22 cellular contexts compared by ENCODE assay signal in the genomic region with DNA sequence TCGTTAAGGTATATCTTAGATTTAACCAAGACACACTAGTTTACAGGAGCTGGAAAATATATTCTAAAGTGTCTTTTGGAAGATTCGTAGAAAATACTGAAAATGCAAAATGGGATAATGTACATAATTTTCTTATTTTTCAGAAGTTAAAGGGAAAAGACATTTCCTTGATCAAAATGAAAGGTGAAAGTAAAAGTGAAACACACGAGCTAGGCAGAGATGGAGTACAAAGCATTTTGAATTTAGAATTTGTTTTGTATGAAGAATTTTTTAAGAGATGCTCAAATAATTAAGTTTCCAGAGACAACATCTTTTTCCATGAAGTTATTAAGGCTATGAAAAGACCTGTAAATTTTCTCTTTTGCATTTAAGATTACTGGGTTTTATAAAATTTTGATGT.
"Had no signal": no experiment of that assay in that cellular context is flagged by ENCODE, and none has a peak within 500 bp of the region (broad histone marks: within the 10 kb centered on the region; RNA-seq: fewer than 3 reads in every experiment).

No MANE protein-coding gene starts in this region.

- H3K9me3 ChIP-seq: esophagus muscularis mucosa, gastrocnemius medialis, psoas muscle, thoracic aorta, upper lobe of left lung had no signal

- H3K4me1 ChIP-seq: esophagus muscularis mucosa, gastrocnemius medialis, left ventricle myocardium inferior, psoas muscle, upper lobe of left lung had no signal

- H3K4me3 Mint-ChIP-seq: activated naive CD4-positive, alpha-beta T cell treated with anti-CD3 and anti-CD28 coated beads, Interleukin-2, amount 10 ng/mL, durations not matched to agents 7 days and 5 days; activated T-cell treated with anti-CD3 and anti-CD28 coated beads, Interleukin-2, amount 50 U/mL, for 24 hours; mesothelial cell of epicardium; naive thymus-derived CD8-positive, alpha-beta T cell had no signal

- H3K36me3 ChIP-seq: esophagus muscularis mucosa, gastrocnemius medialis, left ventricle myocardium inferior, thoracic aorta, upper lobe of left lung, WERI-Rb-1 had no signal

- H3K27me3 Mint-ChIP-seq: activated naive CD4-positive, alpha-beta T cell treated with anti-CD3 and anti-CD28 coated beads, Interleukin-2, amount 10 ng/mL, durations not matched to agents 7 days and 5 days; activated T-cell treated with anti-CD3 and anti-CD28 coated beads, Interleukin-2, amount 50 U/mL, for 24 hours; naive thymus-derived CD8-positive, alpha-beta T cell had no signal

- H3K4me1 Mint-ChIP-seq: activated naive CD4-positive, alpha-beta T cell treated with anti-CD3 and anti-CD28 coated beads, Interleukin-2, amount 10 ng/mL, durations not matched to agents 7 days and 5 days; mesothelial cell of epicardium; naive thymus-derived CD8-positive, alpha-beta T cell had no signal

- ATAC-seq: gastrocnemius medialis; naive thymus-derived CD8-positive, alpha-beta T cell; psoas muscle; right cardiac atrium had no signal

- H3K27ac Mint-ChIP-seq: activated naive CD4-positive, alpha-beta T cell treated with anti-CD3 and anti-CD28 coated beads, Interleukin-2, amount 10 ng/mL, durations not matched to agents 7 days and 5 days; activated T-cell treated with anti-CD3 and anti-CD28 coated beads, Interleukin-2, amount 50 U/mL, for 24 hours; mesothelial cell of epicardium; naive thymus-derived CD8-positive, alpha-beta T cell had no signal

- H3K36me3 Mint-ChIP-seq: activated naive CD4-positive, alpha-beta T cell treated with anti-CD3 and anti-CD28 coated beads, Interleukin-2, amount 10 ng/mL, durations not matched to agents 7 days and 5 days; mesothelial cell of epicardium; naive thymus-derived CD8-positive, alpha-beta T cell had no signal

- DNase-seq: activated CD4-positive, alpha-beta T cell treated with anti-CD3 and anti-CD28 coated beads for 1 hour; activated CD4-positive, alpha-beta T cell treated with anti-CD3 and anti-CD28 coated beads, Interleukin-2, amount 50 U/mL, for 1 hour; activated CD8-positive, alpha-beta memory T cell treated with anti-CD3 and anti-CD28 coated beads for 24 hours; activated CD8-positive, alpha-beta memory T cell treated with anti-CD3 and anti-CD28 coated beads, Interleukin-2, amount 50 U/mL, for 4 hours; activated naive CD4-positive, alpha-beta T cell treated with anti-CD3 and anti-CD28 coated beads, Interleukin-2, amount 10 ng/mL, durations not matched to agents 7 days and 5 days; activated T-cell treated with anti-CD3 and anti-CD28 coated beads, Interleukin-2, amount 50 U/mL, for 24 hours; amygdala; gastrocnemius medialis; head of caudate nucleus; hypothalamus; left ventricle myocardium inferior; naive thymus-derived CD8-positive, alpha-beta T cell; psoas muscle; right cardiac atrium; stimulated activated CD4-positive, alpha-beta T cell treated with anti-CD3 and anti-CD28 coated beads, Interleukin-4, amount 100 ng/mL, for 24 hours; stimulated activated naive CD4-positive, alpha-beta T cell treated with Interleukin-2 at 50 U/mL for 16 hours; upper lobe of left lung; WERI-Rb-1 had no signal

- H3K4me3 ChIP-seq: coronary artery, esophagus muscularis mucosa, gastrocnemius medialis, left ventricle myocardium inferior, psoas muscle, thoracic aorta, upper lobe of left lung had no signal

- H3K27me3 ChIP-seq: esophagus muscularis mucosa, gastrocnemius medialis, upper lobe of left lung had no signal

- H3K27ac ChIP-seq: coronary artery, esophagus muscularis mucosa, gastrocnemius medialis, left ventricle myocardium inferior, psoas muscle, thoracic aorta, upper lobe of left lung, WERI-Rb-1 had no signal

- H3K9me3 Mint-ChIP-seq: activated T-cell treated with anti-CD3 and anti-CD28 coated beads, Interleukin-2, amount 50 U/mL, for 24 hours had no signal
